In the genomic region with DNA sequence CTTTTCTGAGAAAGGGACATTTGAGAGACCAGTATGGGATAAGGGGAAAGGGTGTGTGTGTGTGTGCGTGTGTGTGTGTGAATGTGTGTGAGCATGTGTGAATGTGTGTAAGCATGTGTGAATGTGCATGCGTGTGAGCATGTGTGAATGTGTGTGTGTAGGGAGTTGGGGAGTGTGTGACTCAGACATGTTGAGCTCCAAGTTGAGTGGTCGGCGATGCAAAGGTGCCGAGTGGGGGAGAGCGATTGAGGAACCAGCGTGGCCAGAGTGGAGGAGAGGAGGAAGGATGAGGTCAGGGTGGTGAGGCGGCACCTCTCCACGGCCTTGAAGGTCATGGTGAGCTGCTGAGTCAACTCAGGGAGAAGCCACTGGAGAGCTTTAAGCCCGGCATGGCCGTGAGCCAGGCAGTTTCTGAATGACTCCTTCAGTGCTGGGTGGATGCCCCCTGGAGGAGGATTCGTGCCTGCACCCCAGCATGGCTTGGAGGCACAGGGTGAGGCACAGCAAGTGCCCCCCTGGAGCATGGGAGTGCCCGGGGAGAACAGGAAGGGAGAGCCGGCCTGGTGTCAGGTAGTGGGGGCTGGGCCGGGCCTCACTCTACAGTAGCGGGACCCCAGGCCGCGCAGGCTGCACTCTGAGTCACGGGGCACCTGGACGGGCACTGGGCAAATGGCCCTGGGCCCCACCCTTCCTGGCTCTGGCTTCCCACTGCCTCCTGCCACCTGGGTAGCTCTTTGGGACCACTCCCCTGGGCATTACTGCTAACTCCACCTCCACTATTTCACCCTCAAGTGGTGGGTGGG, we compare ENCODE assay signal across 8 cellular contexts. TPM values are rescaled to one million over a fixed set of nuclear protein-coding genes. Genes with fewer than 3 reads are reported as not detected.
DNase-seq lines count a peak whose midpoint lies in the region; ATAC-seq and TF ChIP-seq lines count a peak whose summit lies in the region.

No MANE protein-coding gene starts in this region.

- 30 to 37% (median 31%) methylated on average over 19 to 20 of the region's 20 CpGs for WGBS in ovary, 3 donors
- WGBS in aorta, 2 donors = 48 to 58% methylated on average over 20 of the region's 20 CpGs

- no peak overlapping the region; the same call in 1 of the 2 replicates for H3K9ac ChIP-seq in OCI-LY1 (ENCODE audit: low read length)

- H3K4me2 ChIP-seq in OCI-LY1 (ENCODE audit: low read length) = 0 out of 2 replicates have a peak overlapping the region, but pooled peaks have one; percentile 6

- H3K4me3 ChIP-seq in GM12865 (ENCODE audit: low read depth, low read length) = no peak overlapping the region
- no peak overlapping the region for H3K4me3 ChIP-seq in OCI-LY1 (ENCODE audit: low read depth, low read length, poor library complexity, severe bottlenecking)
- no peak overlapping the region for H3K4me3 ChIP-seq in ovary
- no peak overlapping the region for H3K4me3 ChIP-seq in aorta (ENCODE audit: low read length in 2 of 2)

- H3K36me3 ChIP-seq in OCI-LY1 (ENCODE audit: insufficient read depth, low read length) (no peaks in the 10 kb centered on the region), ovary (no peaks in the 10 kb centered on the region), aorta (ENCODE audit: control insufficient read depth in 1 of 2, insufficient read depth in 2 of 2, low read length in 1 of 2) (no peaks in the 10 kb centered on the region)

- TF ChIP-seq CTCF in GM12865 (IDR thresholded peaks at IDR 0.05; ENCODE audit: insufficient read depth, low read depth, low read length, missing control alignments) = peak; percentile 87
- TF ChIP-seq CTCF in OCI-LY1 (IDR thresholded peaks at IDR 0.05; ENCODE audit: low read length) = peak; percentile 63
- TF ChIP-seq CTCF in ovary (IDR thresholded peaks at IDR 0.05) = peak in 1 of 3 donors; percentile 11

- H3K79me2 ChIP-seq in OCI-LY1 (ENCODE audit: insufficient read depth, low read length) = no peaks in the 10 kb centered on the region

- H3K9me3 ChIP-seq in OCI-LY1 (ENCODE audit: low read length) (no peaks in the 10 kb centered on the region), ovary (no peaks in the 10 kb centered on the region), aorta (ENCODE audit: control insufficient read depth, low read length) (no peaks in the 10 kb centered on the region)

- no peaks in the 10 kb centered on the region for H3K9me2 ChIP-seq in OCI-LY1 (ENCODE audit: low read depth, low read length)

- no peak overlapping the region for H2AFZ ChIP-seq in OCI-LY1 (ENCODE audit: low read length)

- DNase-seq in GM12865 (ENCODE audit: low read depth) (peak; percentile 95), fibroblast of peridontal ligament (ENCODE audit: extremely low read depth) (peak; percentile 90), ovary (peak in 3 of 5 donors; percentile 53 to 78 (median 68)), aorta (peak; percentile 86 to 91), middle frontal gyrus (ENCODE audit: extremely low spot score, low spot score) (no peak)
- DNase-seq in activated CD8-positive, alpha-beta memory T cell treated with anti-CD3 and anti-CD28 coated beads, Interleukin-2, amount 50 U/mL, for 48 hours = peak; percentile 87

- TF ChIP-seq EP300 in ovary (IDR thresholded peaks at IDR 0.05) = no peak

- no peak for TF ChIP-seq POLR2A in ovary (IDR thresholded peaks at IDR 0.05)

- intact Hi-C loops in ovary (cut with DNase I) (no loop called here), aorta (cut with DNase I) (no loop called here)

- no peaks in the 10 kb centered on the region for H4K20me1 ChIP-seq in OCI-LY1 (ENCODE audit: insufficient read depth, low read length)

- H3K27ac ChIP-seq in OCI-LY1 (ENCODE audit: low read depth, low read length, poor library complexity, severe bottlenecking) = no peak overlapping the region
- no peak overlapping the region for H3K27ac ChIP-seq in ovary
- H3K27ac ChIP-seq in aorta (ENCODE audit: low read depth in 1 of 2, low read length in 2 of 2) = no peak overlapping the region

- H3K4me1 ChIP-seq in OCI-LY1 (ENCODE audit: insufficient read depth, low read length, severe bottlenecking) (peaks cover 17% of the 10 kb centered on the region), ovary (ENCODE audit: insufficient read depth) (peaks cover 9% of the 10 kb centered on the region), aorta (ENCODE audit: control insufficient read depth in 1 of 2, insufficient read depth in 2 of 2, low read length in 2 of 2) (no peaks in the 10 kb centered on the region)

- peak; percentile 48 for ATAC-seq in HG02973 (IDR thresholded peaks at IDR 0.05; ENCODE audit: unreplicated experiment)
- ATAC-seq in aorta (ENCODE audit: low FRiP score) = peak; percentile 64

- H3F3A ChIP-seq in OCI-LY1 (ENCODE audit: insufficient read depth, low read length) = no peaks in the 10 kb centered on the region

- H3K27me3 ChIP-seq in OCI-LY1 (ENCODE audit: insufficient read depth, low read length) (peaks cover 4% of the 10 kb centered on the region; the same call in 1 of the 2 replicates), ovary (no peaks in the 10 kb centered on the region), aorta (ENCODE audit: control insufficient read depth in 1 of 2, insufficient read depth in 2 of 2, low read length in 1 of 2) (no peaks in the 10 kb centered on the region)

RNA-seq across cellular contexts. Expression of gene CCDC88B, which starts 8.2 kb away (rescaled TPM):
- total RNA-seq in ovary (1 to 10 TPM; 3.4 to 7.5 (median 3.5) TPM), aorta (10 to 100 TPM in 1 of 2 donors, 1 to 10 TPM in 1; 7.4 to 19.0 TPM)
- polyA plus RNA-seq in ovary (1 to 10 TPM in 1 of 2 donors, under 1 TPM in 1; 0.95 to 3.6 TPM), aorta (10 to 100 TPM; 13.4 to 28.5 TPM)

RNA-seq across cellular contexts. Expression of gene PRDX5, which starts 13.8 kb away (rescaled TPM):
- total RNA-seq in ovary (100 to 1,000 TPM; 160 to 400 (median 192) TPM), aorta (10 to 100 TPM; 69.9 to 95.7 TPM)
- polyA plus RNA-seq in ovary (100 to 1,000 TPM; 272 to 334 TPM), aorta (100 to 1,000 TPM; 188 to 316 TPM)

RNA-seq across cellular contexts. Expression of gene TRMT112, which starts 14.4 kb away (rescaled TPM):
- total RNA-seq in ovary (100 to 1,000 TPM; 207 to 432 (median 275) TPM), aorta (100 to 1,000 TPM; 139 TPM)
- polyA plus RNA-seq in ovary (100 to 1,000 TPM; 272 to 383 TPM), aorta (100 to 1,000 TPM; 207 to 270 TPM)

RNA-seq across cellular contexts. Expression of gene ESRRA, which starts 26.4 kb away (rescaled TPM):
- total RNA-seq in ovary (10 to 100 TPM in 6 of 7 donors, 1 to 10 TPM in 1; 9.2 to 17.4 (median 15.7) TPM), aorta (10 to 100 TPM; 25.9 to 27.6 TPM)
- polyA plus RNA-seq in ovary (10 to 100 TPM in 1 of 2 donors, 1 to 10 TPM in 1; 2.3 to 11.9 TPM), aorta (10 to 100 TPM; 32.3 to 54.7 TPM)

RNA-seq across cellular contexts. Expression of gene RPS6KA4, which starts 27.2 kb away (rescaled TPM):
- total RNA-seq in ovary (10 to 100 TPM in 6 of 7 donors, 1 to 10 TPM in 1; 7.3 to 31.4 (median 16.9) TPM), aorta (10 to 100 TPM; 25.8 to 31.8 TPM)
- polyA plus RNA-seq in ovary (10 to 100 TPM in 1 of 2 donors, 1 to 10 TPM in 1; 4.0 to 12.1 TPM), aorta (10 to 100 TPM; 14.1 to 27.2 TPM)
